In genomic region chr13:71864981-71865857, GRCh38 we compare ENCODE assay signal across 9 cellular contexts. TPM values are rescaled to one million over a fixed set of nuclear protein-coding genes. Genes with fewer than 3 reads are reported as not detected.
DNase-seq lines count a peak whose midpoint lies in the region; ATAC-seq and TF ChIP-seq lines count a peak whose summit lies in the region.
"Had no signal": no experiment of that assay in that cellular context is flagged by ENCODE, and none has a peak within 500 bp of the region (broad histone marks: within the 10 kb centered on the region; RNA-seq: fewer than 3 reads in every experiment).

No MANE protein-coding gene starts in this region.

- no peaks in the 10 kb centered on the region for H3K27me3 ChIP-seq in SJCRH30
- H3K27me3 ChIP-seq in endocrine pancreas (ENCODE audit: control insufficient read depth, insufficient read depth, low read length) = no peaks in the 10 kb centered on the region

- H3K9ac ChIP-seq in endocrine pancreas (ENCODE audit: control insufficient read depth, insufficient read depth, low read length) = peak overlapping the region; percentile 90

- H3K9me3 ChIP-seq in SJCRH30 (replicated peaks) = no peaks in the 10 kb centered on the region
- no peaks in the 10 kb centered on the region for H3K9me3 ChIP-seq in endocrine pancreas (ENCODE audit: control insufficient read depth, low read length)
- H3K9me3 ChIP-seq in mucosa of descending colon = no peaks in the 10 kb centered on the region

- DNase-seq in NCI-H524 (lab: John Stamatoyannopoulos, UW) (peak; percentile 53 to 67), NCI-H524 treated with DMSO at 0.1 percent for 48 hours (lab: John Stamatoyannopoulos, UW) (no peak), SJCRH30 (peak; percentile 47 to 49), mucosa of descending colon (peak; percentile 45 to 67 (median 63)), UCSD-AML1 (lab: John Stamatoyannopoulos, UW; ENCODE audit: unreplicated experiment) (no peak)

- peak; percentile 43 for ATAC-seq in mucosa of descending colon
- ATAC-seq in HG03442 (IDR thresholded peaks at IDR 0.05; ENCODE audit: unreplicated experiment) = no peak
- no peak for ATAC-seq in GM18517 (IDR thresholded peaks at IDR 0.05; ENCODE audit: unreplicated experiment)

- H3K4me3 ChIP-seq in SJCRH30 (peak overlapping the region; percentile 93), endocrine pancreas (ENCODE audit: control insufficient read depth, insufficient read depth, low read length) (peak overlapping the region; percentile 95), mucosa of descending colon (peak overlapping the region; percentile 62)

- TF ChIP-seq CTCF in mucosa of descending colon (IDR thresholded peaks at IDR 0.05) = no peak

- peak overlapping the region; percentile 67 for H3K27ac ChIP-seq in SJCRH30

- H3K4me1 ChIP-seq in SJCRH30 (peaks cover 20% of the 10 kb centered on the region), endocrine pancreas (ENCODE audit: control insufficient read depth, insufficient read depth, low read length) (peaks cover 21% of the 10 kb centered on the region), mucosa of descending colon (ENCODE audit: low read depth) (no peaks in the 10 kb centered on the region)

- intact Hi-C loops in mucosa of descending colon (cut with DNase I, micrococcal nuclease) = no loop called here

- H3K36me3 ChIP-seq in SJCRH30 (no peaks in the 10 kb centered on the region), endocrine pancreas (ENCODE audit: control insufficient read depth, insufficient read depth, low read length) (no peaks in the 10 kb centered on the region), mucosa of descending colon (ENCODE audit: low read depth) (no peaks in the 10 kb centered on the region)

RNA-seq across cellular contexts. Expression of gene DACH1, which starts 1.8 kb away (rescaled TPM):
- 12.2 and 12.3 TPM in 2 replicates for total RNA-seq in SJCRH30 (2014; rRNA removed; shearing (Covaris generic))
- 1 to 10 TPM; 3.2 to 6.5 (median 6.4) TPM for total RNA-seq in mucosa of descending colon
- total RNA-seq: T-helper 2 cell treated with Interferon-gamma antibody and Interleukin-4, amounts not matched to agents 100 ng/mL and 5 ng/mL, for 36 hours had no signal

Comparison
In these comparisons a context has a peak if more than half of its experiments do, and no peak if none do; other contexts are left out.
1. DNase-seq: peak in NCI-H524 (2 of 2), SJCRH30 (2 of 2) and mucosa of descending colon (3 of 3); none in NCI-H524 treated with DMSO at 0.1 percent for 48 hours (single experiment) and UCSD-AML1 (single experiment).
2. Peak in every context shown above with its lines, with median percentiles within 50 percentile points of each other: H3K4me3 ChIP-seq.